ENCODE assay signal across 1 cellular context in the genomic region with DNA sequence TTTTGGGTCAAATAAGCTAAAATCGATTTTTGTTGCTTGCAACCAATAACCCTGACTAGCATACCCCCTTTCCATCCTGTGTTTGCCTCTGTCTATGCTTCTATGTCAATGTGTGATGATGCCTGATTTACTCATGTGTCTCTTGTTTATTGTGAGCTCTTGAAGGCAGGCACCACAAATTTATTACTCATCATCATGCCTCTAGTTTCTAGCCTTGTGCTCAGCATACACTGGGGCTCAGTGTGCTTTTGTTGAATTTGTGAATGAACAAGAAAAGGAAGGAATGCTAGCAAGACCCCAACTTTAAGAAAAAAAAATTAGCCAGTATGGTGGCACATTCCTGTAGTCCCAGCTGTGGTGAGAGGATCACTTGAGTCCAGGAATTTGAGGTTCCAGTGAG.
TF ChIP-seq lines count a peak whose summit lies in the region.

No MANE protein-coding gene starts in this region.

TF ChIP-seq in GM23338, 12 proteins besides CTCF, POLR2A, EP300 and RAD21 (continued from another document):
- no peak for TF ChIP-seq ZNF462 (CRISPR knock-in tag; IDR thresholded peaks at IDR 0.05)
- no peak for TF ChIP-seq JUNB (IDR thresholded peaks at IDR 0.05; ENCODE audit: unreplicated experiment)
- TF ChIP-seq STAT1 (IDR thresholded peaks at IDR 0.05; ENCODE audit: unreplicated experiment), result no peak
TF ChIP-seq in GM23338: peak in this region for 0.
